1 cellular context compared by ENCODE assay signal in genomic region chr14:105208738-105209075, GRCh38.
TF ChIP-seq lines count a peak whose summit lies in the region.

No MANE protein-coding gene starts in this region.

TF ChIP-seq in K562, 482 proteins besides CTCF, POLR2A, EP300 and RAD21:
- TF ChIP-seq POLR2G (IDR thresholded peaks at IDR 0.05; ENCODE audit: low read depth, low read length) (peak; percentile 19), ATF6 (CRISPR knock-in tag; IDR thresholded peaks at IDR 0.05) (no peak)
TF ChIP-seq in K562: peak in this region for 1.
